ENCODE assay signal across 30 cellular contexts in genomic region chr11:111554532-111554931, GRCh38. TPM values are rescaled to one million over a fixed set of nuclear protein-coding genes. Genes with fewer than 3 reads are reported as not detected.
DNase-seq lines count a peak whose midpoint lies in the region; ATAC-seq and TF ChIP-seq lines count a peak whose summit lies in the region.
"Had no signal": no experiment of that assay in that cellular context is flagged by ENCODE, and none has a peak within 500 bp of the region (broad histone marks: within the 10 kb centered on the region; RNA-seq: fewer than 3 reads in every experiment).

No MANE protein-coding gene starts in this region.

- ATAC-seq in right cardiac atrium (no peak), gastroesophageal sphincter (no peak)
- ATAC-seq: K562, left colon, Right ventricle myocardium inferior, sciatic nerve had no signal

- POLR2A ChIA-PET in RWPE1 (lab: Yijun Ruan, JAX; ENCODE audit: low non-redundant PET) (interaction anchor here (0.5 kb wide), 1 partner anchor 206 kb away, joined by 3 read pairs; no protein-coding TSS in a partner anchor), GM10248 (lab: Yijun Ruan, JAX) (no interaction called here)

- H4K20me1 ChIP-seq in smooth muscle cell (ENCODE audit: low read depth): no peaks in the 10 kb centered on the region

- no peak overlapping the region for H3K27ac ChIP-seq in RWPE1
- peak overlapping the region; percentile 82 for H3K27ac ChIP-seq in epithelial cell of prostate
- H3K27ac ChIP-seq in smooth muscle cell (ENCODE audit: low read depth): peak overlapping the region; percentile 76
- no peak overlapping the region for H3K27ac ChIP-seq in right cardiac atrium (ENCODE audit: low read length)
- no peak overlapping the region for H3K27ac ChIP-seq in gastroesophageal sphincter
- H3K27ac ChIP-seq: adrenal gland, brain microvascular endothelial cell, hepatocyte, neural progenitor cell had no signal

- no peak overlapping the region for H3K4me2 ChIP-seq in smooth muscle cell
- H3K4me2 ChIP-seq: hepatocyte, neural progenitor cell had no signal

- TF ChIP-seq CTCF in RWPE1 (conservative IDR thresholded peaks at IDR 0.05; ENCODE audit: low read depth) (no peak), smooth muscle cell (IDR thresholded peaks at IDR 0.05; ENCODE audit: borderline replicate concordance, insufficient read depth, poor library complexity, severe bottlenecking) (no peak), GM10248 (IDR thresholded peaks at IDR 0.05; ENCODE audit: control extremely low read depth, extremely low read depth, low read depth, missing control alignments) (no peak), gastroesophageal sphincter (IDR thresholded peaks at IDR 0.05) (no peak)

- H3K79me2 ChIP-seq in smooth muscle cell (ENCODE audit: low read depth): no peaks in the 10 kb centered on the region
- H3K79me2 ChIP-seq: hepatocyte had no signal

- intact Hi-C loops in right cardiac atrium (cut with DNase I): no loop called here

- H3K9ac ChIP-seq in smooth muscle cell (ENCODE audit: low read depth): no peak overlapping the region
- H3K9ac ChIP-seq: neural progenitor cell had no signal

- no peak for TF ChIP-seq POLR2A in gastroesophageal sphincter (IDR thresholded peaks at IDR 0.05)

- DNase-seq in HPDE6-E6E7 (ENCODE audit: extremely low spot score): peak; percentile 70
- DNase-seq in RWPE1 (ENCODE audit: low spot score): peak; percentile 80
- DNase-seq in epithelial cell of prostate (ENCODE audit: low read depth, low spot score): peak; percentile 84
- no peak for DNase-seq in smooth muscle cell (lab: John Stamatoyannopoulos, UW; ENCODE audit: unreplicated experiment)
- DNase-seq in right cardiac atrium: no peak
- no peak for DNase-seq in GM10248 (ENCODE audit: extremely low spot score)
- DNase-seq: activated CD4-positive, alpha-beta T cell treated with anti-CD3 and anti-CD28 coated beads, Interleukin-2, amount 10 ng/mL, durations not matched to agents 7 days and 5 days; activated naive CD4-positive, alpha-beta T cell; activated T-cell treated with anti-CD3 and anti-CD28 coated beads, Interleukin-2, amount 50 U/mL, for 48 hours; adrenal gland; CD4-positive, alpha-beta T cell; effector CD8-positive, alpha-beta T cell; GOT3; left colon; NCI-H1417 treated with DMSO at 0.1 percent for 48 hours; NCI-H2081 treated with DMSO at 0.1 percent for 48 hours; NCI-H82; posterior cingulate gyrus; stimulated activated naive CD4-positive, alpha-beta T cell had no signal

- H3K27me3 ChIP-seq in smooth muscle cell (ENCODE audit: low read depth) (no peaks in the 10 kb centered on the region), right cardiac atrium (ENCODE audit: control insufficient read depth, insufficient read depth) (no peaks in the 10 kb centered on the region), gastroesophageal sphincter (no peaks in the 10 kb centered on the region)
- H3K27me3 ChIP-seq: adrenal gland, brain microvascular endothelial cell, hepatocyte, neural progenitor cell had no signal

- CTCF ChIA-PET in RWPE1 (lab: Yijun Ruan, JAX) (interaction anchor here (0.7 to 1.5 kb wide), 2 partner anchors 14 to 100 kb away, joined by 3 to 7 read pairs; partner anchors contain the start of gene LAYN), GM10248 (lab: Yijun Ruan, JAX) (interaction anchor here (1.0 to 1.2 kb wide), 3 partner anchors 8 to 32 kb away, joined by 3 to 4 read pairs (median 3); no protein-coding TSS in a partner anchor)

- TF ChIP-seq EP300 in gastroesophageal sphincter (IDR thresholded peaks at IDR 0.05): no peak

- H3K4me1 ChIP-seq in smooth muscle cell (ENCODE audit: low read depth) (peaks cover 8% of the 10 kb centered on the region), right cardiac atrium (ENCODE audit: control insufficient read depth, insufficient read depth, low read length) (no peaks in the 10 kb centered on the region), gastroesophageal sphincter (peaks cover 0 to 14% (median 0%) of the 10 kb centered on the region in 3 donors)
- H3K4me1 ChIP-seq: adrenal gland, neural progenitor cell had no signal

- no peak overlapping the region for H3K4me3 ChIP-seq in smooth muscle cell
- H3K4me3 ChIP-seq in right cardiac atrium (ENCODE audit: low read length): no peak overlapping the region
- H3K4me3 ChIP-seq in gastroesophageal sphincter: no peak overlapping the region
- H3K4me3 ChIP-seq: adrenal gland, hepatocyte, K562, neural progenitor cell had no signal

- no peaks in the 10 kb centered on the region for H3F3A ChIP-seq in smooth muscle cell (ENCODE audit: low read depth)

- no peak overlapping the region for H2AFZ ChIP-seq in smooth muscle cell (ENCODE audit: low read depth)
- H2AFZ ChIP-seq: hepatocyte, neural progenitor cell had no signal

- H3K36me3 ChIP-seq in smooth muscle cell (ENCODE audit: low read depth): peaks cover 7% of the 10 kb centered on the region
- peaks cover 0 to 1% of the 10 kb centered on the region in 2 donors for H3K36me3 ChIP-seq in gastroesophageal sphincter
- H3K36me3 ChIP-seq: adrenal gland, neural progenitor cell had no signal

- H3K9me3 ChIP-seq in smooth muscle cell (replicated peaks; ENCODE audit: low read depth): no peaks in the 10 kb centered on the region
- no peaks in the 10 kb centered on the region for H3K9me3 ChIP-seq in right cardiac atrium (ENCODE audit: control insufficient read depth, low read length)
- H3K9me3 ChIP-seq in gastroesophageal sphincter: no peaks in the 10 kb centered on the region
- H3K9me3 ChIP-seq: adrenal gland had no signal

RNA-seq across cellular contexts. Expression of gene LAYN, which starts 14.0 kb away (rescaled TPM):
- total RNA-seq in smooth muscle cell (61.0 and 67.4 TPM in 2 replicates), right cardiac atrium (1 to 10 TPM; 5.5 to 7.8 (median 6.4) TPM), gastroesophageal sphincter (10 to 100 TPM in 3 of 4 donors, 1 to 10 TPM in 1; 8.2 to 47.8 (median 37.2) TPM)
- polyA plus RNA-seq in smooth muscle cell (52.6 and 64.5 TPM in 2 replicates), right cardiac atrium (5.0 TPM)
- total RNA-seq: K562 had no signal
- polyA plus RNA-seq: K562 had no signal

RNA-seq across cellular contexts. Expression of gene HOATZ, which starts 40.0 kb away (rescaled TPM):
- 0.85 TPM in 1 of 2 replicates, not detected in the other for total RNA-seq in smooth muscle cell
- polyA plus RNA-seq in smooth muscle cell: 1.2 and 1.5 TPM in 2 replicates
- total RNA-seq in right cardiac atrium: not detected
- polyA plus RNA-seq in right cardiac atrium: not detected
- not detected for total RNA-seq in gastroesophageal sphincter
- total RNA-seq: activated CD4-positive, alpha-beta T cell treated with anti-CD3 and anti-CD28 coated beads, Interleukin-2, amount 10 ng/mL, durations not matched to agents 7 days and 5 days; adrenal gland; CD4-positive, alpha-beta T cell; frontal cortex; hepatocyte; K562; left colon; Right ventricle myocardium inferior; sciatic nerve; urinary bladder had no signal
- polyA plus RNA-seq: adrenal gland, esophagus, hepatocyte, K562, urinary bladder had no signal

RNA-seq across cellular contexts. Expression of gene BTG4, which starts 42.3 kb away (rescaled TPM):
- total RNA-seq in smooth muscle cell: not detected in 2 replicates
- 0.21 and 0.47 TPM in 2 replicates for polyA plus RNA-seq in smooth muscle cell
- total RNA-seq in right cardiac atrium: not detected
- polyA plus RNA-seq in right cardiac atrium: not detected
- total RNA-seq in gastroesophageal sphincter: not detected
- total RNA-seq: activated CD4-positive, alpha-beta T cell treated with anti-CD3 and anti-CD28 coated beads, Interleukin-2, amount 10 ng/mL, durations not matched to agents 7 days and 5 days; adrenal gland; CD4-positive, alpha-beta T cell; frontal cortex; hepatocyte; K562; left colon; Right ventricle myocardium inferior; sciatic nerve; temporal lobe; urinary bladder had no signal
- polyA plus RNA-seq: adrenal gland, esophagus, hepatocyte, K562, urinary bladder had no signal

RNA-seq across cellular contexts. Expression of gene SIK2, which starts 47.7 kb away (rescaled TPM):
- 12.5 and 14.1 TPM in 2 replicates for total RNA-seq in smooth muscle cell
- 1.9 and 2.4 TPM in 2 replicates for polyA plus RNA-seq in smooth muscle cell
- 10 to 100 TPM; 18.0 to 51.7 (median 21.9) TPM for total RNA-seq in right cardiac atrium
- 7.4 TPM for polyA plus RNA-seq in right cardiac atrium
- 10 to 100 TPM; 16.2 to 27.6 (median 20.9) TPM for total RNA-seq in gastroesophageal sphincter

Comparison
In these comparisons a context has a peak if more than half of its experiments do, and no peak if none do; other contexts are left out.
1. DNase-seq: peak in HPDE6-E6E7 (single experiment), RWPE1 (single experiment) and epithelial cell of prostate (single experiment); none in smooth muscle cell (single experiment), right cardiac atrium (0 of 3) and GM10248 (single experiment).
2. H3K27ac ChIP-seq: peak in epithelial cell of prostate (single experiment) and smooth muscle cell (single experiment); none in RWPE1 (single experiment), right cardiac atrium (single experiment) and gastroesophageal sphincter (0 of 4).